Comparison of ENCODE assay signal across 9 cellular contexts in the genomic region with DNA sequence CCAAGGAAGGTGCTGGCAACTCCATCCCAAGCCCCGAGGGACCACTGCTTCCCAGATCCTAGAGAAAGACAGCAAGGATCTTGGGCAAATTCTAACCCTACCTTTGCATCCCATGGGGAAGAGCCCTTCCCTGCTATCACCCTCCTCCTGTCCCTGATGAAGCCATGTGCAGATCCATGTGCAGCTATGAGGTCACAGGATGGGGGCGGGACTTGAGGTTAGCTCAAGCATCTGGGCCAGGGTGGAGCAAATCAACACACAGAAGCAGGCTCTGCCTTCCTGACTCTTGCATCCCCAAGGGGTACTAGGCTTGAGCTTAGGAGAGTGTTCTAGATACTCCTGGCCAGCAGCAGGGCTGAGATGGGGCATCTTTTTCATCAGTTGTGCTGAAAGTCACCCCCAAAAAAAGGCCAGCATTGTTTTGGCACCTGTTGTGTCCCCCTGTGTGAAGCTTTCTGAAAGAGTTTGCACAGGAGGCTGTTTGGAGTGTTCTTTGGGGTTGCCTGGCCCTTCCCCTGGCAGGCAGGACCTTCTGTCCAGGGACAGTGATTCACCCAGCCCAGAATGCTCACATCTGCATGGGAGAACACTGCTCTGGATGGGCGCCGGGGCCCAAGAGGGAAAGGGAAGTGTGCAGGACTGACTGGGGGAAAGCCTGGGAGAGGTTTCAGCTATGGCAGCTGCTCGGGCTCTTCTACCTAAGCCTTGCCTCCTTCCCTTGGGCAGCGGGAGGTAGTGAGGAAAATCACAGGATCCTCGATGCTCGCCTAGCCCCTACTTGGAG. TPM values are rescaled to one million over a fixed set of nuclear protein-coding genes. Genes with fewer than 3 reads are reported as not detected.
DNase-seq lines count a peak whose midpoint lies in the region; ATAC-seq and TF ChIP-seq lines count a peak whose summit lies in the region.
"Had no signal": no experiment of that assay in that cellular context is flagged by ENCODE, and none has a peak within 500 bp of the region (broad histone marks: within the 10 kb centered on the region; RNA-seq: fewer than 3 reads in every experiment).

No MANE protein-coding gene starts in this region.

- peaks cover 0 to 18% (median 0%) of the 10 kb centered on the region in 11 experiments; a peak in 6 of 22 replicates for H4K20me1 ChIP-seq in BLaER1 treated with 17β-estradiol and CSF1 and Interleukin-3, amounts not matched to agents 10 nM and 100 nM

- H3K4me1 Mint-ChIP-seq in endodermal cell, result peaks cover 24% of the 10 kb centered on the region

- WGBS in endodermal cell (ENCODE audit: insufficient coverage in 1 of 2, insufficient read length in 1 of 2), 2 experiments, result 90 to 92% methylated on average over 4 to 8 of the region's 8 CpGs

- peaks cover 77% of the 10 kb centered on the region for H3K27me3 Mint-ChIP-seq in endodermal cell (ENCODE audit: insufficient read depth)

- H3K9ac ChIP-seq in BLaER1 treated with 17β-estradiol and CSF1 and Interleukin-3, amounts not matched to agents 10 nM and 100 nM, result no peak overlapping the region
- H3K9ac ChIP-seq in endodermal cell (ENCODE audit: extremely low read depth, low read length, poor library complexity, severe bottlenecking), result no peak overlapping the region
- H3K9ac ChIP-seq in skeletal muscle tissue (ENCODE audit: low read depth in 1 of 3, low read length in 3 of 3), result no peak overlapping the region

- peak overlapping the region; percentile 10 to 86 (median 65) for H3K4me2 ChIP-seq in BLaER1 treated with 17β-estradiol and CSF1 and Interleukin-3, amounts not matched to agents 10 nM and 100 nM

- H3K36me3 ChIP-seq in BLaER1 treated with 17β-estradiol and CSF1 and Interleukin-3, amounts not matched to agents 10 nM and 100 nM, result no peaks in the 10 kb centered on the region
- no peaks in the 10 kb centered on the region for H3K36me3 ChIP-seq in endodermal cell (ENCODE audit: control insufficient read depth, insufficient read depth, low read length)
- no peaks in the 10 kb centered on the region for H3K36me3 ChIP-seq in skeletal muscle tissue (ENCODE audit: control insufficient read depth in 3 of 3, insufficient read depth in 3 of 3, low read length in 3 of 3)

- DNase-seq in activated CD4-positive, alpha-beta T cell treated with anti-CD3 and anti-CD28 coated beads for 48 hours, result peak; percentile 80
- peak; percentile 40 for DNase-seq in endodermal cell
- no peak for DNase-seq in NCI-H1048 (lab: John Stamatoyannopoulos, UW)
- no peak for DNase-seq in KG1 (lab: John Stamatoyannopoulos, UW)

- H3K4me1 ChIP-seq in BLaER1 treated with 17β-estradiol and CSF1 and Interleukin-3, amounts not matched to agents 10 nM and 100 nM, result peaks cover 53 to 84% (median 72%) of the 10 kb centered on the region in 10 experiments
- H3K4me1 ChIP-seq in endodermal cell (ENCODE audit: control insufficient read depth, insufficient read depth, low read length) (peaks cover 3% of the 10 kb centered on the region), skeletal muscle tissue (ENCODE audit: control insufficient read depth in 3 of 3, insufficient read depth in 3 of 3, low read length in 3 of 3) (peaks cover 39 to 53% (median 47%) of the 10 kb centered on the region in 3 donors)

- H3K4me3 Mint-ChIP-seq in endodermal cell, result no peak overlapping the region
- H3K4me3 Mint-ChIP-seq: brain had no signal

- ATAC-seq in HG03460 (IDR thresholded peaks at IDR 0.05; ENCODE audit: unreplicated experiment), result peak; percentile 28
- ATAC-seq in GM19328 (IDR thresholded peaks at IDR 0.05; ENCODE audit: unreplicated experiment), result no peak

- no peak overlapping the region for H3K27ac Mint-ChIP-seq in endodermal cell
- H3K27ac Mint-ChIP-seq: brain had no signal

- TF ChIP-seq CTCF in endodermal cell (conservative IDR thresholded peaks at IDR 0.05), result no peak

- H3K9me3 Mint-ChIP-seq in endodermal cell, result peaks cover 18% of the 10 kb centered on the region

- H3K36me3 Mint-ChIP-seq in endodermal cell (ENCODE audit: low read depth), result no peaks in the 10 kb centered on the region
- H3K36me3 Mint-ChIP-seq: brain had no signal

- H3K27ac ChIP-seq in BLaER1 treated with 17β-estradiol and CSF1 and Interleukin-3, amounts not matched to agents 10 nM and 100 nM, result peak overlapping the region in 7 of 11 experiments; percentile 15 to 82 (median 34); a peak in 12 of 22 replicates
- no peak overlapping the region for H3K27ac ChIP-seq in endodermal cell (ENCODE audit: low read depth, low read length)
- peak overlapping the region; percentile 86 for H3K27ac ChIP-seq in skeletal muscle tissue (ENCODE audit: low read depth, low read length)

- no peaks in the 10 kb centered on the region for H3K9me3 ChIP-seq in BLaER1 treated with 17β-estradiol and CSF1 and Interleukin-3, amounts not matched to agents 10 nM and 100 nM (replicated peaks in 1 of 11)
- H3K9me3 ChIP-seq in endodermal cell (ENCODE audit: control insufficient read depth, low read length) (no peaks in the 10 kb centered on the region), skeletal muscle tissue (ENCODE audit: control insufficient read depth in 3 of 3, low read length in 3 of 3) (no peaks in the 10 kb centered on the region)

- H3K4me3 ChIP-seq in BLaER1 treated with 17β-estradiol and CSF1 and Interleukin-3, amounts not matched to agents 10 nM and 100 nM, result no peak overlapping the region
- H3K4me3 ChIP-seq in endodermal cell (ENCODE audit: low read length) (no peak overlapping the region), skeletal muscle tissue (ENCODE audit: low read length in 3 of 3) (no peak overlapping the region)

- peaks cover 94 to 100% (median 100%) of the 10 kb centered on the region in 11 experiments for H3K27me3 ChIP-seq in BLaER1 treated with 17β-estradiol and CSF1 and Interleukin-3, amounts not matched to agents 10 nM and 100 nM
- H3K27me3 ChIP-seq in endodermal cell (ENCODE audit: control insufficient read depth, insufficient read depth, low read length, poor library complexity, severe bottlenecking) (peaks cover 20% of the 10 kb centered on the region), skeletal muscle tissue (ENCODE audit: control insufficient read depth in 3 of 3, insufficient read depth in 3 of 3, low read length in 3 of 3) (peaks cover 0 to 5% (median 0%) of the 10 kb centered on the region in 3 donors)

RNA-seq across cellular contexts. Expression of gene PRPS1, which starts 50.8 kb away (rescaled TPM):
- total RNA-seq in endodermal cell (10 to 100 TPM; 51.6 to 62.7 TPM), skeletal muscle tissue (23.0 TPM)
- polyA plus RNA-seq in endodermal cell (2013, experiment 1 of 2), result 54.2 TPM
- 51.2 TPM for polyA plus RNA-seq in endodermal cell (2013, experiment 2 of 2)

Comparison
In these comparisons a context has a peak if more than half of its experiments do, and no peak if none do; other contexts are left out.
1. DNase-seq: peak in activated CD4-positive, alpha-beta T cell treated with anti-CD3 and anti-CD28 coated beads for 48 hours (single experiment) and endodermal cell (single experiment); none in NCI-H1048 (single experiment) and KG1 (single experiment).